In the genomic region with DNA sequence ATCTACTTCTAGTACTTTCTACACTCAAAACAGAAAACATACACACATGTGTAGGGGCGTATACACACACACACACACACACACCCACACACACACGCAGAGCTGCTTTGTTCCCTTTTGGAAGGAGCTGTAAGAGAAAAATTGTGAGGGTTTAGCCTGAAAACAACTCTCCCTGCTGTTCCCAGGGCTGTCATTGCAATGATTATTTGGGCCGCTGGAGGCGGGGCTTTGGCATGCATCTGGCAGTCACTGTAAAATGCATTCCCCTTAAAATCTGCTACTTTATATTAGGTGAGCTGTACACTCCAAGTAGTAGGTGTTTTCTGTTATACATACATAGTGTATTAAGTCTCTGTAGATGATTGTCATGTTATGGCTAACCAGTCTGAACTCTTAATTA, we compare ENCODE assay signal across 10 cellular contexts. TPM values are rescaled to one million over a fixed set of nuclear protein-coding genes. Genes with fewer than 3 reads are reported as not detected.
DNase-seq lines count a peak whose midpoint lies in the region; ATAC-seq and TF ChIP-seq lines count a peak whose summit lies in the region.
"Had no signal": no experiment of that assay in that cellular context is flagged by ENCODE, and none has a peak within 500 bp of the region (broad histone marks: within the 10 kb centered on the region; RNA-seq: fewer than 3 reads in every experiment).

No MANE protein-coding gene starts in this region.

- TF ChIP-seq CTCF in IMR-90 (conservative IDR thresholded peaks at IDR 0.05; ENCODE audit: low read depth, low read length) (peak; percentile 30), brain microvascular endothelial cell (IDR thresholded peaks at IDR 0.05; ENCODE audit: low read depth, low read length, missing control alignments) (peak; percentile 49), hepatocyte (IDR thresholded peaks at IDR 0.05; ENCODE audit: poor library complexity) (peak; percentile 23)

- H2AFZ ChIP-seq in IMR-90 (replicated peaks; ENCODE audit: low read length, poor library complexity) (peak overlapping the region; percentile 68), hepatocyte (no peak overlapping the region)

- peak overlapping the region; percentile 97 for H2BK120ac ChIP-seq in IMR-90 (ENCODE audit: low read depth, low read length)

- CTCF ChIA-PET in IMR-90 (lab: Yijun Ruan, JAX): interaction anchor here (1.1 to 1.7 kb wide), 3 partner anchors 10 to 69 kb away, joined by 3 to 6 read pairs (median 4); no protein-coding TSS in a partner anchor

- in situ Hi-C loops in IMR-90 (cut with MboI; ENCODE audit: low sequenced_read_pairs) (no loop called here), brain microvascular endothelial cell (cut with HindIII; ENCODE audit: low pct_ligation_motif_present, low sequenced_read_pairs) (no loop called here)

- no CpG with 5 or more reads among the region's 4 CpGs for WGBS in IMR-90 (ENCODE audit: extremely low coverage in 2 of 2, insufficient read length in 1 of 2), 2 experiments
- 46% methylated on average over 4 of the region's 4 CpGs for WGBS in hepatocyte (ENCODE audit: low lambda C conversion rate, missing lambda C conversion rate)

- dilution Hi-C loops in IMR-90 (cut with HindIII; ENCODE audit: low sequenced_read_pairs, unreplicated experiment): no loop called here

- intact Hi-C loops in IMR-90 (cut with micrococcal nuclease): loop anchor here (5.0 kb wide), 1 partner anchor 71 kb away; no protein-coding TSS in a partner anchor

- H3K27ac ChIP-seq in IMR-90 (ENCODE audit: insufficient read depth, low read length): peak overlapping the region; percentile 90
- no peak overlapping the region for H3K27ac ChIP-seq in brain microvascular endothelial cell
- peak overlapping the region; percentile 45 for H3K27ac ChIP-seq in hepatocyte
- peak overlapping the region; percentile 4 for H3K27ac ChIP-seq in stomach smooth muscle (ENCODE audit: low read length)

- peak overlapping the region; percentile 35; the same call in 1 of the 2 replicates for H3K4me2 ChIP-seq in IMR-90 (ENCODE audit: low read depth, low read length)
- H3K4me2 ChIP-seq in hepatocyte: peak overlapping the region; percentile 16

- H2AK5ac ChIP-seq in IMR-90 (ENCODE audit: low read depth, low read length): peak overlapping the region; percentile 98

- no peaks in the 10 kb centered on the region for H3K9me3 ChIP-seq in IMR-90 (ENCODE audit: control insufficient read depth, insufficient read depth, low read length)
- H3K9me3 ChIP-seq in hepatocyte (ENCODE audit: low read depth): no peaks in the 10 kb centered on the region
- H3K9me3 ChIP-seq in stomach smooth muscle (ENCODE audit: control insufficient read depth in 2 of 2, low read length in 2 of 2): no peaks in the 10 kb centered on the region

- H3K79me1 ChIP-seq in IMR-90 (ENCODE audit: low read depth in 1 of 2, low read length in 2 of 2): peaks cover 14 to 29% of the 10 kb centered on the region in 2 experiments; a peak in 3 of 4 replicates

- peak overlapping the region; percentile 47 for H2AK9ac ChIP-seq in IMR-90 (replicated peaks; ENCODE audit: low read depth, low read length, poor library complexity)

- H3K4me3 ChIP-seq in IMR-90 (ENCODE audit: insufficient read depth, low read depth, low read length) (no peak overlapping the region), brain microvascular endothelial cell (ENCODE audit: low read depth, low read length) (no peak overlapping the region), hepatocyte (no peak overlapping the region), stomach smooth muscle (ENCODE audit: low read length in 2 of 2) (no peak overlapping the region)

- peak overlapping the region; percentile 92 for H4K91ac ChIP-seq in IMR-90 (ENCODE audit: insufficient read depth, low read depth, low read length)

- H3K23ac ChIP-seq in IMR-90 (ENCODE audit: low read depth, low read length): peak overlapping the region; percentile 95

- DNase-seq in IMR-90 (peak; percentile 58), brain microvascular endothelial cell (peak; percentile 38), hepatocyte (ENCODE audit: low spot score) (peak; percentile 41), medulla oblongata (ENCODE audit: extremely low spot score) (no peak)
- no peak for DNase-seq in activated CD4-positive, alpha-beta T cell treated with anti-CD3 and anti-CD28 coated beads, Interleukin-2, amount 50 U/mL, for 1 hour
- DNase-seq: GF-D8, NCI-H510A had no signal

- H3K9me2 ChIP-seq in hepatocyte (replicated peaks; ENCODE audit: insufficient read depth): no peaks in the 10 kb centered on the region

- H3K56ac ChIP-seq in IMR-90 (ENCODE audit: extremely low read depth, insufficient read depth, low read length): peak overlapping the region; percentile 85; the same call in 1 of the 2 replicates

- H3K9ac ChIP-seq in IMR-90 (ENCODE audit: low read depth, low read length): peak overlapping the region; percentile 66
- no peak overlapping the region for H3K9ac ChIP-seq in stomach smooth muscle (ENCODE audit: low read length in 2 of 2)

- peak overlapping the region; percentile 85 for H4K5ac ChIP-seq in IMR-90 (ENCODE audit: low read depth, low read length)

- peak overlapping the region; percentile 93 for H3K4ac ChIP-seq in IMR-90 (ENCODE audit: low read depth, low read length)

- peak; percentile 52 for ATAC-seq in IMR-90 (ENCODE audit: low read depth)
- ATAC-seq in GM18867 (IDR thresholded peaks at IDR 0.05; ENCODE audit: unreplicated experiment): no peak
- no peak for ATAC-seq in GM18519 (IDR thresholded peaks at IDR 0.05; ENCODE audit: low FRiP score, unreplicated experiment)

- H3K27me3 ChIP-seq in IMR-90 (ENCODE audit: control insufficient read depth, insufficient read depth, low read length) (no peaks in the 10 kb centered on the region), brain microvascular endothelial cell (replicated peaks) (no peaks in the 10 kb centered on the region), hepatocyte (no peaks in the 10 kb centered on the region), stomach smooth muscle (ENCODE audit: control insufficient read depth in 1 of 2, insufficient read depth in 2 of 2, low read length in 2 of 2) (no peaks in the 10 kb centered on the region)

- POLR2A ChIA-PET in IMR-90 (lab: Charles Lee; ENCODE audit: unreplicated experiment): interaction anchor here (1.0 kb wide), 1 partner anchor 11 kb away, joined by 3 read pairs; no protein-coding TSS in a partner anchor

- no peaks in the 10 kb centered on the region for H4K20me1 ChIP-seq in IMR-90 (ENCODE audit: insufficient read depth, low read length)
- no peaks in the 10 kb centered on the region for H4K20me1 ChIP-seq in hepatocyte (ENCODE audit: insufficient read depth, poor library complexity, severe bottlenecking)

- BruUV-seq in IMR-90 (replicated peaks; lab: Mats Ljungman, UMichigan): no TSS peak

- H3K18ac ChIP-seq in IMR-90 (ENCODE audit: low read depth, low read length): peak overlapping the region; percentile 95

- TF ChIP-seq POLR2A in IMR-90 (IDR thresholded peaks at IDR 0.05; ENCODE audit: low read depth, low read length): no peak

- H3K36me3 ChIP-seq in IMR-90 (ENCODE audit: control insufficient read depth, insufficient read depth, low read length): no peaks in the 10 kb centered on the region
- no peaks in the 10 kb centered on the region for H3K36me3 ChIP-seq in brain microvascular endothelial cell (replicated peaks)
- no peaks in the 10 kb centered on the region for H3K36me3 ChIP-seq in hepatocyte (replicated peaks; ENCODE audit: insufficient read depth, low read depth)
- H3K36me3 ChIP-seq in stomach smooth muscle (ENCODE audit: control insufficient read depth in 2 of 2, insufficient read depth in 2 of 2, low read length in 2 of 2): no peaks in the 10 kb centered on the region

- H3K79me2 ChIP-seq in hepatocyte: no peaks in the 10 kb centered on the region

- peak overlapping the region; percentile 94 for H2BK20ac ChIP-seq in IMR-90 (ENCODE audit: low read depth, low read length)

- peak overlapping the region; percentile 82; the same call in 2 of the 3 replicates for H2BK15ac ChIP-seq in IMR-90 (ENCODE audit: low read depth, low read length)

- peak overlapping the region; percentile 95 for H3K14ac ChIP-seq in IMR-90 (replicated peaks; ENCODE audit: low read depth, low read length)

- H3K4me1 ChIP-seq in IMR-90 (ENCODE audit: control insufficient read depth, insufficient read depth, low read length): peaks cover 21% of the 10 kb centered on the region
- peaks cover 26% of the 10 kb centered on the region for H3K4me1 ChIP-seq in hepatocyte (ENCODE audit: insufficient read depth)
- peaks cover 21% of the 10 kb centered on the region for H3K4me1 ChIP-seq in stomach smooth muscle (ENCODE audit: control insufficient read depth, insufficient read depth, low read length)

- H3K9me1 ChIP-seq in IMR-90 (ENCODE audit: insufficient read depth, low read length): peaks cover 19% of the 10 kb centered on the region

- peak; percentile 23; the same call in 1 of the 2 replicates for TF ChIP-seq RAD21 in IMR-90 (IDR thresholded peaks at IDR 0.05; ENCODE audit: low read length)

- peak overlapping the region; percentile 81 to 85 for H4K8ac ChIP-seq in IMR-90 (ENCODE audit: low read depth in 2 of 2, low read length in 2 of 2)

- peak overlapping the region; percentile 98 for H2BK5ac ChIP-seq in IMR-90 (ENCODE audit: low read depth, low read length, poor library complexity, severe bottlenecking)

TF ChIP-seq in IMR-90, 13 proteins besides CTCF, POLR2A, EP300 and RAD21 (continues in another document):
- TF ChIP-seq ELK1 (IDR thresholded peaks at IDR 0.05; ENCODE audit: borderline replicate concordance, low read depth, low read length) (no peak), MAZ (IDR thresholded peaks at IDR 0.05; ENCODE audit: borderline replicate concordance, low read depth, low read length) (no peak), SMC3 (IDR thresholded peaks at IDR 0.05; ENCODE audit: low read depth, low read length) (no peak; the same call in 1 of the 2 replicates), MAFK (IDR thresholded peaks at IDR 0.05; ENCODE audit: low read depth, low read length) (no peak), FOS (IDR thresholded peaks at IDR 0.05; ENCODE audit: low read depth, low read length) (no peak)

RNA-seq across cellular contexts. Expression of gene SLC38A2, which starts 29.1 kb away (rescaled TPM):
- total RNA-seq in IMR-90 (2012; rRNA removed) (881 and 1,389 TPM in 2 replicates), hepatocyte (372 and 373 TPM in 2 replicates)
- polyA plus RNA-seq in IMR-90 (2012; rRNA removed) (213 and 313 TPM in 2 replicates), hepatocyte (139 and 144 TPM in 2 replicates)
- 33.9 and 129 TPM in 2 replicates for polyA plus RNA-seq in IMR-90 (2012; cell fraction: cytosol; rRNA removed)
- 118 and 947 TPM in 2 replicates for polyA plus RNA-seq in IMR-90 (2012; cell fraction: nucleus; rRNA removed; ENCODE audit: low replicate concordance)

Comparison
In these comparisons a context has a peak if more than half of its experiments do, and no peak if none do; other contexts are left out.
1. DNase-seq: peak in IMR-90 (single experiment), brain microvascular endothelial cell (single experiment) and hepatocyte (single experiment); none in activated CD4-positive, alpha-beta T cell treated with anti-CD3 and anti-CD28 coated beads, Interleukin-2, amount 50 U/mL, for 1 hour (single experiment) and medulla oblongata (single experiment).
2. Peak in every context shown above with its lines, with median percentiles within 50 percentile points of each other: CTCF ChIP-seq.